10 cellular contexts compared by ENCODE assay signal in genomic region chr11:119374632-119375394, GRCh38. TPM values are rescaled to one million over a fixed set of nuclear protein-coding genes. Genes with fewer than 3 reads are reported as not detected.
DNase-seq lines count a peak whose midpoint lies in the region; ATAC-seq and TF ChIP-seq lines count a peak whose summit lies in the region.
"Had no signal": no experiment of that assay in that cellular context is flagged by ENCODE, and none has a peak within 500 bp of the region (broad histone marks: within the 10 kb centered on the region; RNA-seq: fewer than 3 reads in every experiment).

No MANE protein-coding gene starts in this region.

- H3K4me1 ChIP-seq in OCI-LY3 (ENCODE audit: low read length) (peaks cover 15% of the 10 kb centered on the region), colonic mucosa (peaks cover 9% of the 10 kb centered on the region), thyroid gland (peaks cover 30 to 46% of the 10 kb centered on the region in 2 donors)

- H3K4me3 ChIP-seq in OCI-LY3 (ENCODE audit: low read length), result no peak overlapping the region
- no peak overlapping the region for H3K4me3 ChIP-seq in colonic mucosa
- no peak overlapping the region for H3K4me3 ChIP-seq in thyroid gland (replicated peaks in 1 of 3)

- TF ChIP-seq CTCF in OCI-LY3 (IDR thresholded peaks at IDR 0.05; ENCODE audit: low read depth, low read length) (no peak), colonic mucosa (IDR thresholded peaks at IDR 0.05) (no peak), thyroid gland (IDR thresholded peaks at IDR 0.05) (no peak)

- no peak for ATAC-seq in HG03135 (IDR thresholded peaks at IDR 0.05; ENCODE audit: unreplicated experiment)
- ATAC-seq: stimulated activated naive CD8-positive, alpha-beta T cell treated with anti-CD3 and anti-CD28 coated beads, Interleukin-15, amount 100 ng/mL, for 72 hours had no signal

- no peaks in the 10 kb centered on the region for H4K20me1 ChIP-seq in OCI-LY3 (ENCODE audit: insufficient read depth, low read length)

- H3K27ac ChIP-seq in OCI-LY3 (ENCODE audit: low read length) (no peak overlapping the region), colonic mucosa (no peak overlapping the region), thyroid gland (peak overlapping the region in 2 of 3 donors; percentile 22 to 85)

- H3K79me2 ChIP-seq in OCI-LY3 (ENCODE audit: low read length), result no peaks in the 10 kb centered on the region

- intact Hi-C loops in colonic mucosa (cut with DNase I) (no loop called here), thyroid gland (cut with DNase I) (no loop called here)

- DNase-seq in colonic mucosa (no peak), mesenteric fat pad (ENCODE audit: low spot score) (peak; percentile 85), thyroid gland (no peak), NCI-H2171 (lab: John Stamatoyannopoulos, UW) (no peak), HK-2 (ENCODE audit: unreplicated experiment) (no peak)
- DNase-seq: activated CD4-positive, CD25-positive, alpha-beta regulatory T cell; KG1; stimulated activated naive CD8-positive, alpha-beta T cell treated with anti-CD3 and anti-CD28 coated beads, Interleukin-15, amount 100 ng/mL, for 72 hours had no signal

- no peaks in the 10 kb centered on the region for H3K9me3 ChIP-seq in OCI-LY3 (ENCODE audit: insufficient read depth, low read length)
- H3K9me3 ChIP-seq in colonic mucosa, result no peaks in the 10 kb centered on the region
- no peaks in the 10 kb centered on the region for H3K9me3 ChIP-seq in thyroid gland

- TF ChIP-seq POLR2A in thyroid gland (IDR thresholded peaks at IDR 0.05), result no peak

- no peak overlapping the region for H2AFZ ChIP-seq in OCI-LY3 (ENCODE audit: low read depth, low read length)

- H3K36me3 ChIP-seq in OCI-LY3 (replicated peaks; ENCODE audit: low read depth, low read length) (no peaks in the 10 kb centered on the region), colonic mucosa (no peaks in the 10 kb centered on the region), thyroid gland (no peaks in the 10 kb centered on the region)

- H3K9ac ChIP-seq in OCI-LY3 (ENCODE audit: low read length) (no peak overlapping the region), colonic mucosa (ENCODE audit: low read depth in 2 of 2, low read length in 2 of 2) (peak overlapping the region; percentile 35 to 49)

- peak overlapping the region; percentile 27; the same call in 1 of the 2 replicates for H3K4me2 ChIP-seq in OCI-LY3 (ENCODE audit: low read length)

- WGBS in thyroid gland, 2 donors, result 41 to 59% methylated on average over 8 to 10 of the region's 11 CpGs

- H3K27me3 ChIP-seq in OCI-LY3 (ENCODE audit: low read depth, low read length) (peaks cover 3% of the 10 kb centered on the region; the same call in 1 of the 2 replicates), colonic mucosa (no peaks in the 10 kb centered on the region), thyroid gland (no peaks in the 10 kb centered on the region)

RNA-seq across cellular contexts. Expression of gene USP2, which starts 6.7 kb away (rescaled TPM):
- 10 to 100 TPM in 1 of 2 donors, 1 to 10 TPM in 1; 7.9 to 11.6 TPM for total RNA-seq in colonic mucosa
- 4.2 TPM for total RNA-seq in mesenteric fat pad
- total RNA-seq in thyroid gland, result 1 to 10 TPM; 2.0 to 5.3 (median 4.6) TPM

RNA-seq across cellular contexts. Expression of gene MFRP, which starts 28.3 kb away (rescaled TPM):
- total RNA-seq in colonic mucosa (not detected), mesenteric fat pad (not detected), thyroid gland (not detected)

RNA-seq across cellular contexts. Expression of gene C1QTNF5, which starts 34.1 kb away (rescaled TPM):
- total RNA-seq in colonic mucosa, result 1 to 10 TPM; 5.3 to 8.7 TPM
- 52.9 TPM for total RNA-seq in mesenteric fat pad
- total RNA-seq in thyroid gland, result 10 to 100 TPM; 13.0 to 46.4 (median 27.8) TPM

RNA-seq across cellular contexts. Expression of gene RNF26, which starts 40.5 kb away (rescaled TPM):
- 10 to 100 TPM; 22.9 to 46.6 TPM for total RNA-seq in colonic mucosa
- total RNA-seq in mesenteric fat pad, result 20.6 TPM
- 10 to 100 TPM; 10.1 to 18.9 (median 14.1) TPM for total RNA-seq in thyroid gland

RNA-seq across cellular contexts. Expression of gene THY1, which starts 48.2 kb away (rescaled TPM):
- total RNA-seq in colonic mucosa (1 to 10 TPM; 6.6 to 6.9 TPM), mesenteric fat pad (33.4 TPM), thyroid gland (10 to 100 TPM; 14.1 to 43.4 (median 30.6) TPM)

Comparison
In these comparisons a context has a peak if more than half of its experiments do, and no peak if none do; other contexts are left out.
1. H3K27ac ChIP-seq: peak in thyroid gland (2 of 3); none in OCI-LY3 (single experiment) and colonic mucosa (single experiment).